2 cellular contexts compared by ENCODE assay signal in the genomic region with DNA sequence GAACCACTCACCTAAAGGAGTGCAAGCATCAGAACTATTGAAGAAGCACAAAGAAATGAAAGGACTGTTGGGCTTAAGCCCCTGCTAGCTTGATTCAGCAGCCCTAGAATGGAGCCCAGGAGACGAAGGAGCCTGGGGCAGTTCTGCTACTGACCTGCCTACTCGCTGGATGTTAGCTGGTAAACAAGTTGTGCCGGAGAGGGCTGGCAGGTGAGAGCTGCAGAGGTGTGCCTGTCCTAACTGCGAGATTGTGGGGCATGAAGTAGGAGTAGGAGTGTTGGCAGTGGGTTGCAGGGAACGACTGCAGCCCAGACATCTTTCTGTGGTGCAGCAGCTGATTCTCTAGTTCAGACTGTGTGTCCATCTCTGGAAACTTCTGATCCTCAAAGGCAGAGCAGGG.
TF ChIP-seq lines count a peak whose summit lies in the region.

No MANE protein-coding gene starts in this region.

TF ChIP-seq in IMR-90, 13 proteins besides CTCF, POLR2A, EP300 and RAD21:
- TF ChIP-seq CHD1 (IDR thresholded peaks at IDR 0.05; ENCODE audit: low read depth, low read length) (no peak), MXI1 (IDR thresholded peaks at IDR 0.05; ENCODE audit: borderline replicate concordance, low read depth, low read length) (no peak), SMC3 (IDR thresholded peaks at IDR 0.05; ENCODE audit: low read depth, low read length) (no peak)
TF ChIP-seq in IMR-90: peak in this region for 0.

TF ChIP-seq in H1, 55 proteins besides CTCF, POLR2A, EP300 and RAD21:
- TF ChIP-seq SP1 (IDR thresholded peaks at IDR 0.05; ENCODE audit: low read depth, low read length) (no peak), EZH2 (IDR thresholded peaks at IDR 0.05; ENCODE audit: low read depth, low read length, severe bottlenecking) (no peak), TCF12 (IDR thresholded peaks at IDR 0.05; ENCODE audit: low read depth, low read length) (no peak), POLR2AphosphoS5 (IDR thresholded peaks at IDR 0.05; ENCODE audit: low read depth, low read length) (no peak), CHD1 (IDR thresholded peaks at IDR 0.05; ENCODE audit: low read depth, low read length) (no peak), RXRA (IDR thresholded peaks at IDR 0.05; ENCODE audit: insufficient read depth, low read depth, low read length) (no peak), KDM5A (IDR thresholded peaks at IDR 0.05; ENCODE audit: low read length) (no peak), SIX5 (IDR thresholded peaks at IDR 0.05; ENCODE audit: low read depth, low read length) (no peak), KDM1A (IDR thresholded peaks at IDR 0.05; ENCODE audit: borderline replicate concordance, low read length) (no peak), CREB1 (IDR thresholded peaks at IDR 0.05) (no peak), HDAC2 (IDR thresholded peaks at IDR 0.05; ENCODE audit: borderline replicate concordance in 1 of 2, low read depth in 2 of 2, low read length in 2 of 2) (no peak), TAF1 (IDR thresholded peaks at IDR 0.05; ENCODE audit: low read depth, low read length) (no peak), HDAC6 (IDR thresholded peaks at IDR 0.05; ENCODE audit: low read depth, low read length) (no peak), CBX5 (IDR thresholded peaks at IDR 0.05; ENCODE audit: low read depth, low read length) (no peak)
- TF ChIP-seq, protein P1, sequence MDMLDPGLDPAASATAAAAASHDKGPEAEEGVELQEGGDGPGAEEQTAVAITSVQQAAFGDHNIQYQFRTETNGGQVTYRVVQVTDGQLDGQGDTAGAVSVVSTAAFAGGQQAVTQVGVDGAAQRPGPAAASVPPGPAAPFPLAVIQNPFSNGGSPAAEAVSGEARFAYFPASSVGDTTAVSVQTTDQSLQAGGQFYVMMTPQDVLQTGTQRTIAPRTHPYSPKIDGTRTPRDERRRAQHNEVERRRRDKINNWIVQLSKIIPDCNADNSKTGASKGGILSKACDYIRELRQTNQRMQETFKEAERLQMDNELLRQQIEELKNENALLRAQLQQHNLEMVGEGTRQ (IDR thresholded peaks at IDR 0.05; ENCODE audit: low read length) = no peak
- TF ChIP-seq, protein P2, sequence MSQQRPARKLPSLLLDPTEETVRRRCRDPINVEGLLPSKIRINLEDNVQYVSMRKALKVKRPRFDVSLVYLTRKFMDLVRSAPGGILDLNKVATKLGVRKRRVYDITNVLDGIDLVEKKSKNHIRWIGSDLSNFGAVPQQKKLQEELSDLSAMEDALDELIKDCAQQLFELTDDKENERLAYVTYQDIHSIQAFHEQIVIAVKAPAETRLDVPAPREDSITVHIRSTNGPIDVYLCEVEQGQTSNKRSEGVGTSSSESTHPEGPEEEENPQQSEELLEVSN (IDR thresholded peaks at IDR 0.05) = no peak
- TF ChIP-seq, protein P3, sequence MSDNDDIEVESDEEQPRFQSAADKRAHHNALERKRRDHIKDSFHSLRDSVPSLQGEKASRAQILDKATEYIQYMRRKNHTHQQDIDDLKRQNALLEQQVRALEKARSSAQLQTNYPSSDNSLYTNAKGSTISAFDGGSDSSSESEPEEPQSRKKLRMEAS (IDR thresholded peaks at IDR 0.05) = no peak
